Comparison of ENCODE assay signal across 13 cellular contexts in the genomic region with DNA sequence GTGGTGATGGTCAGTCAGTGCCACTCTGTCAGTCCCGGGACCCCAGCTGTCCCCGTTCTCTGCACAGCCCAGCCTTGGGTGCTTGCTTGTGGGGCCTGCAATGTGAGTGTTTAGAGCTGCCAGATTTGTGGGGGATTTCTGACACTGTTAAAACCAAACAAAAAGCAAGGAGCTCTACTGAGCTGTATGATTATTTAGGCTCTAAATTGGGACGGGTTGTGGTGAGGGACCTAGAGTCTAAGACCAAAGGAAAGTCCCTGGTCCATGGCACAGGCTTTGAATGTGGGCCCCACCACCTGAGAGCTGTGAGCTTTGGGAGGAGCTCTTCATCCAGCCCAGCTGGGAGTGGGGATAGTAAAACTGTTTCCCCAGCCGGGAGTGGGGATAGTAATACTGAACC.
DNase-seq lines count a peak whose midpoint lies in the region; ATAC-seq and TF ChIP-seq lines count a peak whose summit lies in the region.
"Had no signal": no experiment of that assay in that cellular context is flagged by ENCODE, and none has a peak within 500 bp of the region (broad histone marks: within the 10 kb centered on the region; RNA-seq: fewer than 3 reads in every experiment).

No MANE protein-coding gene starts in this region.

- no CpG with 5 or more reads among the region's 4 CpGs for WGBS in mesendoderm (ENCODE audit: extremely low coverage, insufficient coverage, low lambda C conversion rate)

- no peak overlapping the region for H3K23ac ChIP-seq in mesendoderm (ENCODE audit: low read length)

- H2AK5ac ChIP-seq in mesendoderm (ENCODE audit: low read length), result no peak overlapping the region

- no peak for TF ChIP-seq POLR2A in GM18505 (IDR thresholded peaks at IDR 0.05; ENCODE audit: borderline replicate concordance, extremely low read depth, insufficient read depth, insufficient read length)

- H3K79me2 ChIP-seq in mesendoderm (ENCODE audit: control insufficient read depth, insufficient read depth, low read length), result peaks cover 28% of the 10 kb centered on the region

- H3K56ac ChIP-seq in mesendoderm (ENCODE audit: low read length), result peak overlapping the region; percentile 17

- no peak overlapping the region for H4K5ac ChIP-seq in mesendoderm (ENCODE audit: low read length)

- no peaks in the 10 kb centered on the region for H3K27me3 ChIP-seq in mesendoderm (ENCODE audit: insufficient read depth, low read length, poor library complexity)
- H3K27me3 ChIP-seq: left lung had no signal

- no peak overlapping the region for H3K18ac ChIP-seq in mesendoderm (ENCODE audit: low read length)

- H2BK120ac ChIP-seq in mesendoderm (ENCODE audit: low read depth, low read length), result no peak overlapping the region

- no peak overlapping the region for H3K4me2 ChIP-seq in mesendoderm (ENCODE audit: low read length)

- H2BK15ac ChIP-seq in mesendoderm (replicated peaks; ENCODE audit: low read depth), result no peak overlapping the region

- no peak overlapping the region for H4K8ac ChIP-seq in mesendoderm (ENCODE audit: low read depth, low read length)

- peak; percentile 53 for ATAC-seq in GM18505 (IDR thresholded peaks at IDR 0.05; ENCODE audit: unreplicated experiment)
- peak; percentile 46 for ATAC-seq in GM19467 (IDR thresholded peaks at IDR 0.05; ENCODE audit: unreplicated experiment)
- ATAC-seq in HG03354 (IDR thresholded peaks at IDR 0.05; ENCODE audit: poor library complexity, severe bottlenecking, unreplicated experiment), result peak; percentile 55
- no peak for ATAC-seq in GM19455 (IDR thresholded peaks at IDR 0.05; ENCODE audit: unreplicated experiment)
- ATAC-seq: effector memory CD8-positive, alpha-beta T cell; left lung; Panc1 had no signal

- DNase-seq in mesendoderm (no peak), NCI-H446 (lab: John Stamatoyannopoulos, UW) (no peak), CD1c-positive myeloid dendritic cell (ENCODE audit: extremely low spot score) (no peak), hippocampal formation (lab: John Stamatoyannopoulos, UW) (no peak)
- DNase-seq: effector memory CD8-positive, alpha-beta T cell; Karpas-422; left lung; nucleus accumbens had no signal

- H3K9ac ChIP-seq in mesendoderm (ENCODE audit: low read length), result no peak overlapping the region

- no peaks in the 10 kb centered on the region for H3K36me3 ChIP-seq in mesendoderm (ENCODE audit: control insufficient read depth, insufficient read depth, low read length)
- H3K36me3 ChIP-seq: left lung had no signal

- no peak overlapping the region for H3K4me3 ChIP-seq in mesendoderm (ENCODE audit: low read length)
- H3K4me3 ChIP-seq: left lung had no signal

- H3K4ac ChIP-seq in mesendoderm (ENCODE audit: low read depth, low read length), result no peak overlapping the region

- H2BK5ac ChIP-seq in mesendoderm (ENCODE audit: low read length), result no peak overlapping the region

- no peak overlapping the region for H3K27ac ChIP-seq in mesendoderm (ENCODE audit: low read depth, low read length)
- H3K27ac ChIP-seq: left lung had no signal

- H3K79me1 ChIP-seq in mesendoderm (ENCODE audit: low read length), result peaks cover 24% of the 10 kb centered on the region

- H3K4me1 ChIP-seq in mesendoderm (ENCODE audit: control insufficient read depth, low read depth, low read length), result peaks cover 18% of the 10 kb centered on the region
